In the genomic region with DNA sequence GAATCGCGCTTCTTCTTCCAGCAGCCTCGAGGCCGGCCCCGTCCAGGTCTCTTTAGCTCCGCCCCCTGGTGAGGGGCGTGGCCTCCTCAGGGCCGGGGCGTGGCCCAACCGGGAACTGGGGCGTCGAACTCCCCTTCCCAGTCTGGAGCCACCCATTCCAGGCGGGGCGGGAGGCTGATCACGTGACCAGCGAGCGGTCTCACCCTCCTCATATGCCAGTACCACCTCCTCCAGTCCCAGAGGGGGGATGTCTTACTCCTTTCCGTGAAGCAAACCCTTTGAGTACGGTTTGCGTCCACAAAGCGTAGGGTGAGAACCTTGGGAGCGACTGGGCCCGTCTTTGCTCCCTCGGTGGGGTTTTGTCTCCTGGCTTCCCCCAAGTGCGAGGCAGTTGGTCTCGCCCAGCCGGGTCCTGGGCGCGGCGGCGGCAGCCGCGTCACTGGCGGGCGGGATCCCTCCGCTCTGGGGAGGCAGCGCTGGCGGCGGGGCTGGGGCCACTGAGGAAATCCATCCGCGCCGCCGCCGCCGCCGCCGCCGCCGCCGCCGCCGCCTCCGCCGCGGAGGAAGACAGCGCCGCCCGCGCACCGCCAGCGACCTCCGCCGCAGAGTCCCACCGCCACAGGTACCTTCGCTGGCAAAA, we compare ENCODE assay signal across 8 cellular contexts. TPM values are rescaled to one million over a fixed set of nuclear protein-coding genes. Genes with fewer than 3 reads are reported as not detected.
DNase-seq lines count a peak whose midpoint lies in the region; ATAC-seq and TF ChIP-seq lines count a peak whose summit lies in the region.

A gene (plus strand): TSS at position 439 of the 640 bp plus-strand sequence. CDS start 2,526 bp downstream, outside the sequence.

- H3K36me3 Mint-ChIP-seq in Calu3 (ENCODE audit: insufficient read depth, unreplicated experiment) (peaks cover 39% of the 10 kb centered on the region), endothelial cell (ENCODE audit: low read depth, unreplicated experiment) (peaks cover 6% of the 10 kb centered on the region)

- H3K27ac ChIP-seq in OCI-LY3 (ENCODE audit: low read length), result peak within 1 kb of the TSS; percentile 84

- H3K4me2 ChIP-seq in OCI-LY3 (ENCODE audit: low read length), result peak within 1 kb of the TSS; percentile 69

- DNase-seq in Calu3 (peak; percentile 97), HuH-7 (ENCODE audit: low spot score) (peak; percentile 99), endothelial cell (ENCODE audit: low spot score) (peak; percentile 100), midbrain (lab: John Stamatoyannopoulos, UW) (peak; percentile 98)
- DNase-seq in activated CD8-positive, alpha-beta memory T cell treated with anti-CD3 and anti-CD28 coated beads, Interleukin-2, amount 50 U/mL, for 48 hours, result peak; percentile 100
- DNase-seq in stimulated activated CD8-positive, alpha-beta memory T cell treated with anti-CD3 and anti-CD28 coated beads, Interleukin-2, amount 100 ng/mL, for 1 hour (ENCODE audit: low read depth in 2 of 2), result peak; percentile 95 to 96

- no peaks in the 10 kb centered on the region for H3K4me1 Mint-ChIP-seq in Calu3 (ENCODE audit: low read depth, unreplicated experiment)
- H3K4me1 Mint-ChIP-seq in endothelial cell (ENCODE audit: unreplicated experiment), result peaks cover 5% of the 10 kb centered on the region

- peaks cover 9% of the 10 kb centered on the region; the same call in 1 of the 2 replicates for H4K20me1 ChIP-seq in OCI-LY3 (ENCODE audit: insufficient read depth, low read length)

- peak; percentile 64 for ATAC-seq in GM21515 (IDR thresholded peaks at IDR 0.05; ENCODE audit: unreplicated experiment)

- peak within 1 kb of the TSS; percentile 78 for H3K4me3 ChIP-seq in OCI-LY3 (ENCODE audit: low read length)

- peaks cover 12% of the 10 kb centered on the region for H3K36me3 ChIP-seq in OCI-LY3 (replicated peaks; ENCODE audit: low read depth, low read length)

- H3K9me3 ChIP-seq in OCI-LY3 (ENCODE audit: insufficient read depth, low read length), result no peaks in the 10 kb centered on the region

- H3K9me3 Mint-ChIP-seq in Calu3 (ENCODE audit: low read depth, unreplicated experiment) (no peaks in the 10 kb centered on the region), endothelial cell (ENCODE audit: unreplicated experiment) (no peaks in the 10 kb centered on the region)

- TF ChIP-seq CTCF in Calu3 (IDR thresholded peaks at IDR 0.05; ENCODE audit: unreplicated experiment) (no peak), OCI-LY3 (IDR thresholded peaks at IDR 0.05; ENCODE audit: low read depth, low read length) (no peak), endothelial cell (IDR thresholded peaks at IDR 0.05; ENCODE audit: unreplicated experiment) (no peak)

- H3K27me3 ChIP-seq in OCI-LY3 (ENCODE audit: low read depth, low read length), result no peaks in the 10 kb centered on the region; the same call in 1 of the 2 replicates

- H3K4me3 Mint-ChIP-seq in Calu3 (ENCODE audit: low read depth, unreplicated experiment), result peak within 1 kb of the TSS; percentile 93
- peak within 1 kb of the TSS; percentile 97 for H3K4me3 Mint-ChIP-seq in endothelial cell (ENCODE audit: unreplicated experiment)

- BruUV-seq in Calu3 (replicated peaks; lab: Mats Ljungman, UMichigan), result no TSS peak

- H2AFZ ChIP-seq in OCI-LY3 (ENCODE audit: low read depth, low read length), result no peak within 1 kb of the TSS; the same call in 1 of the 2 replicates

- H3K4me1 ChIP-seq in OCI-LY3 (ENCODE audit: low read length), result no peaks in the 10 kb centered on the region

- H3K27ac Mint-ChIP-seq in Calu3 (ENCODE audit: unreplicated experiment) (peak within 1 kb of the TSS; percentile 90), endothelial cell (ENCODE audit: unreplicated experiment) (peak within 1 kb of the TSS; percentile 93)

- H3K79me2 ChIP-seq in OCI-LY3 (ENCODE audit: low read length), result peaks cover 27% of the 10 kb centered on the region

- CTCF ChIA-PET in Calu3 (lab: Charles Lee), result interaction anchor here (0.6 to 1.3 kb wide), 3 partner anchors 37 to 471 kb away, joined by 3 to 9 read pairs (median 4); a partner anchor contains a TSS

- H3K27me3 Mint-ChIP-seq in Calu3 (ENCODE audit: unreplicated experiment) (peaks cover 14% of the 10 kb centered on the region), endothelial cell (ENCODE audit: unreplicated experiment) (peaks cover 5% of the 10 kb centered on the region)

- H3K9ac ChIP-seq in OCI-LY3 (ENCODE audit: low read length), result peak within 1 kb of the TSS; percentile 82

- intact Hi-C loops in Calu3 (cut with micrococcal nuclease; ENCODE audit: unreplicated experiment), result no loop called here

RNA-seq across cellular contexts. Expression of the gene that starts here (rescaled TPM):
- 129 and 134 TPM in 2 replicates for total RNA-seq in Calu3 (2022)
- total RNA-seq in endothelial cell (ENCODE audit: unreplicated experiment), result 336 TPM

Comparison
In these comparisons a context has a peak if more than half of its experiments do, and no peak if none do; other contexts are left out.
1. Peak in every context shown above with its lines: DNase-seq, ATAC-seq, H3K4me3 ChIP-seq and H3K27ac ChIP-seq.